Comparison of ENCODE assay signal across 8 cellular contexts in genomic region chr1:160675641-160676410, GRCh38. TPM values are rescaled to one million over a fixed set of nuclear protein-coding genes. Genes with fewer than 3 reads are reported as not detected.
DNase-seq lines count a peak whose midpoint lies in the region; ATAC-seq and TF ChIP-seq lines count a peak whose summit lies in the region.

No MANE protein-coding gene starts in this region.

- H3K27ac ChIP-seq in fibroblast of lung (ENCODE audit: insufficient read depth, low read length) = no peak overlapping the region
- H3K27ac ChIP-seq in neural progenitor cell = no peak overlapping the region

- no peaks in the 10 kb centered on the region for H3K9me3 Mint-ChIP-seq in neural progenitor cell

- no peaks in the 10 kb centered on the region for H3K27me3 ChIP-seq in fibroblast of lung (ENCODE audit: control insufficient read depth, insufficient read depth, low read length)
- no peaks in the 10 kb centered on the region for H3K27me3 ChIP-seq in neural progenitor cell

- no peak overlapping the region for H3K9ac ChIP-seq in fibroblast of lung (ENCODE audit: insufficient read depth, low read length)
- H3K9ac ChIP-seq in neural progenitor cell = no peak overlapping the region

- no peak overlapping the region for H3K4me3 ChIP-seq in fibroblast of lung (replicated peaks in 1 of 4; ENCODE audit: control extremely low read depth in 1 of 4, insufficient read depth in 1 of 4, low read depth in 3 of 4, low read length in 4 of 4)
- no peak overlapping the region for H3K4me3 ChIP-seq in neural progenitor cell

- H3K4me1 ChIP-seq in fibroblast of lung (ENCODE audit: control insufficient read depth, extremely low read depth, insufficient read depth, low read length) (no peaks in the 10 kb centered on the region), neural progenitor cell (peaks cover 7% of the 10 kb centered on the region)

- H3F3A ChIP-seq in neural progenitor cell (ENCODE audit: low read depth) = no peaks in the 10 kb centered on the region

- H3K27me3 Mint-ChIP-seq in neural progenitor cell (ENCODE audit: insufficient read depth, low read depth) = no peaks in the 10 kb centered on the region

- H3K4me1 Mint-ChIP-seq in neural progenitor cell = no peaks in the 10 kb centered on the region

- H3K9me3 ChIP-seq in fibroblast of lung (ENCODE audit: control insufficient read depth, insufficient read depth, low read depth, low read length) = no peaks in the 10 kb centered on the region
- H3K9me3 ChIP-seq in neural progenitor cell (ENCODE audit: low read depth) = no peaks in the 10 kb centered on the region

- H4K20me1 ChIP-seq in fibroblast of lung (ENCODE audit: control insufficient read depth, extremely low read depth, insufficient read depth, low read length) (no peaks in the 10 kb centered on the region), neural progenitor cell (ENCODE audit: low read depth) (no peaks in the 10 kb centered on the region)

- no peaks in the 10 kb centered on the region for H3K79me2 ChIP-seq in fibroblast of lung (ENCODE audit: control insufficient read depth, insufficient read depth, low read length)
- no peaks in the 10 kb centered on the region for H3K79me2 ChIP-seq in neural progenitor cell (ENCODE audit: low read depth)

- no peak overlapping the region for H3K4me3 Mint-ChIP-seq in neural progenitor cell

- TF ChIP-seq CTCF in AG09319 (IDR thresholded peaks at IDR 0.05; ENCODE audit: low read depth, low read length) (peak; percentile 77), fibroblast of lung (conservative IDR thresholded peaks at IDR 0.05 in 1 of 2, IDR thresholded peaks at IDR 0.05 in 1 of 2; ENCODE audit: low read depth in 1 of 2, low read length in 2 of 2) (peak; percentile 75 to 77), neural progenitor cell (IDR thresholded peaks at IDR 0.05) (peak; percentile 82)

- peak; percentile 45 for ATAC-seq in GM18520 (IDR thresholded peaks at IDR 0.05; ENCODE audit: unreplicated experiment)
- peak; percentile 49 for ATAC-seq in HG03460 (IDR thresholded peaks at IDR 0.05; ENCODE audit: unreplicated experiment)

- no peak overlapping the region for H3K27ac Mint-ChIP-seq in neural progenitor cell

- no peaks in the 10 kb centered on the region for H3K36me3 Mint-ChIP-seq in neural progenitor cell

- H3K4me2 ChIP-seq in fibroblast of lung (ENCODE audit: extremely low read depth, insufficient read depth, low read length) (no peak overlapping the region), neural progenitor cell (no peak overlapping the region)

- H2AFZ ChIP-seq in fibroblast of lung (ENCODE audit: low read length) (no peak overlapping the region), neural progenitor cell (replicated peaks) (no peak overlapping the region)

- no peaks in the 10 kb centered on the region for H3K36me3 ChIP-seq in fibroblast of lung (ENCODE audit: control insufficient read depth, insufficient read depth, low read length)
- no peaks in the 10 kb centered on the region for H3K36me3 ChIP-seq in neural progenitor cell

- DNase-seq in AG09319 (ENCODE audit: extremely low read depth, low read depth) (peak; percentile 27), OCI-M1 (lab: John Stamatoyannopoulos, UW) (peak; percentile 88), fibroblast of lung (ENCODE audit: low read depth in 2 of 2) (peak; percentile 43 to 55), neural progenitor cell (ENCODE audit: low spot score) (peak; percentile 75), superior temporal gyrus (ENCODE audit: extremely low spot score) (peak; percentile 59)
- peak; percentile 80 to 85 for DNase-seq in activated T-cell treated with anti-CD3 and anti-CD28 coated beads, Interleukin-2, amount 50 U/mL, for 48 hours

RNA-seq across cellular contexts. Expression of gene SLAMF1, which starts 29.0 kb away (rescaled TPM):
- total RNA-seq in fibroblast of lung (not detected in 2 replicates), neural progenitor cell (ENCODE audit: low replicate concordance) (not detected in 2 replicates)
- not detected in 2 replicates for polyA plus RNA-seq in fibroblast of lung
- not detected in 2 replicates for polyA plus RNA-seq in fibroblast of lung (2012)
- polyA minus RNA-seq in fibroblast of lung (ENCODE audit: low replicate concordance) = not detected in 2 replicates

RNA-seq across cellular contexts. Expression of gene CD48, which starts 35.8 kb away (rescaled TPM):
- total RNA-seq in fibroblast of lung = under 0.01 TPM in 1 of 2 replicates, not detected in the other
- polyA plus RNA-seq in fibroblast of lung = 0.03 TPM in 1 of 2 replicates, not detected in the other
- polyA plus RNA-seq in fibroblast of lung (2012) = not detected in 2 replicates
- 0.75 TPM in 1 of 2 replicates, not detected in the other for polyA minus RNA-seq in fibroblast of lung (ENCODE audit: low replicate concordance)
- not detected in 2 replicates for total RNA-seq in neural progenitor cell (ENCODE audit: low replicate concordance)

Comparison
In these comparisons a context has a peak if more than half of its experiments do, and no peak if none do; other contexts are left out.
1. DNase-seq: peak in every context shown above with its lines; median percentile 88 in OCI-M1; 82 in activated T-cell treated with anti-CD3 and anti-CD28 coated beads, Interleukin-2, amount 50 U/mL, for 48 hours; 75 in neural progenitor cell; 59 in superior temporal gyrus; 49 in fibroblast of lung; 27 in AG09319.